Comparison of ENCODE assay signal across 8 cellular contexts in the genomic region with DNA sequence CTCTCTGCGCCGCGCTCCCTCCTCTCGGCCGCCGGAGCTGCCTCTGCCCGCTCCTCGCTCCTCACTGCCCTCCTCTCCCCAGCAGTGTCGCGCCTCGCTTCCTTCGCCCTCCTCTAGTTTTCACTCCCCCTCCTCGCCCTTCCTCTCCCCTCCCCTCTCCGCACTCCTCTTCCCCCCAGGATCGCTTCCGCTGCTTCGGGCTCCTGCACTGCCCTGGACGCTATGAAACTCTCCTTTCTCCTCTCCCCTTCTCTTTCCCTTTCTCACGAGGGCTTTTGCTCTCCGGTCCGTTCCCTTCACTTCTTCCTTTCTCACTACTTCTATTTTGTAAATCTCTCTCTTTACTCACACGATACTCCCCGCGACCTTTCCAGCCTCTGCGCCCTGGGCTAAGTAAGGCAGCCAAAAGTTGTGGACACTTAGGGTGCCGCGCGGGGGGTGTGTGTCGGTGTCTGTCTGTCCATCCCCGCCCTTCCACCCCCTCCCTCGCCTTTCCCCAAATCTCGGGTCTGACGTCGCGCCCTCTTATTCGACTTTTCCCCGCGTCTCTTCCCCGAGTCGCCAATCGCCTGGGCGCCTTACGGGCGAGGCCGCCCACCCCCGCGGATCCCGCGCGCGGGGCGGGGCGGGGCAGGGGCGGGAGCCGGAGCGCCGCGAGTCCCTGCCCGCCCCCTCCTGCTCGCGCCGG. TPM values are rescaled to one million over a fixed set of nuclear protein-coding genes. Genes with fewer than 3 reads are reported as not detected.
DNase-seq lines count a peak whose midpoint lies in the region; ATAC-seq and TF ChIP-seq lines count a peak whose summit lies in the region.

A gene (minus strand): TSS at position 458 of the 688 bp plus-strand sequence. CDS start 737 bp downstream, outside the sequence.

- peak within 1 kb of the TSS; percentile 92 for H3K4me3 ChIP-seq in AG09309 (ENCODE audit: control insufficient read depth, low read depth, low read length)
- peak within 1 kb of the TSS; percentile 61 for H3K4me3 ChIP-seq in HAP-1
- H3K4me3 ChIP-seq in astrocyte of the spinal cord (ENCODE audit: low read depth, low read length): peak within 1 kb of the TSS; percentile 64
- peak within 1 kb of the TSS; percentile 30 to 53 (median 47) for H3K4me3 ChIP-seq in sigmoid colon

- WGBS in sigmoid colon, 2 donors: 1 to 2% methylated on average over 62 of the region's 62 CpGs

- TF ChIP-seq CTCF in AG09309 (IDR thresholded peaks at IDR 0.05; ENCODE audit: control insufficient read depth, insufficient read depth, low read depth, low read length, missing control alignments) (no peak), astrocyte of the spinal cord (IDR thresholded peaks at IDR 0.05; ENCODE audit: low read depth, low read length) (no peak), sigmoid colon (IDR thresholded peaks at IDR 0.05) (no peak)

- H3K27me3 ChIP-seq in HAP-1 (ENCODE audit: low read depth): no peaks in the 10 kb centered on the region
- H3K27me3 ChIP-seq in sigmoid colon: peaks cover 86 to 100% (median 99%) of the 10 kb centered on the region in 3 donors

- in situ Hi-C loops in HAP-1 (cut with MboI; ENCODE audit: low sequenced_read_pairs): loop anchor here (10.0 to 25.0 kb wide), 3 partner anchors 524 to 976 kb away; a partner anchor contains a TSS
- in situ Hi-C loops in astrocyte of the spinal cord (cut with HindIII; ENCODE audit: low sequenced_read_pairs): loop anchor here (25.0 kb wide), 1 partner anchor 651 kb away; a partner anchor contains a TSS

- H3K36me3 ChIP-seq in HAP-1 (replicated peaks) (no peaks in the 10 kb centered on the region), sigmoid colon (no peaks in the 10 kb centered on the region)

- peak within 1 kb of the TSS in 1 of 4 donors; percentile 49 for H3K27ac ChIP-seq in sigmoid colon

- no peak for ATAC-seq in HG03521 (IDR thresholded peaks at IDR 0.05; ENCODE audit: unreplicated experiment)

- intact Hi-C loops in sigmoid colon (cut with DNase I): loop anchor here (10.0 kb wide), 2 partner anchors 392 to 512 kb away; no protein-coding TSS in a partner anchor

- DNase-seq in AG09309 (ENCODE audit: low read depth) (peak; percentile 70), HAP-1 (ENCODE audit: low spot score in 2 of 2) (peak; percentile 88 to 92), NCI-H748 (lab: John Stamatoyannopoulos, UW; ENCODE audit: unreplicated experiment) (peak; percentile 84), astrocyte of the spinal cord (ENCODE audit: low read depth, low spot score) (peak; percentile 91), iPS DF 19.7 (ENCODE audit: low read depth, low spot score) (peak; percentile 87), sigmoid colon (no peak), T-helper 9 cell (no peak)

- no peaks in the 10 kb centered on the region for H3K9me3 ChIP-seq in HAP-1
- no peaks in the 10 kb centered on the region for H3K9me3 ChIP-seq in sigmoid colon

- no peaks in the 10 kb centered on the region for H3K4me1 ChIP-seq in HAP-1
- H3K4me1 ChIP-seq in sigmoid colon: peaks cover 0 to 75% (median 69%) of the 10 kb centered on the region in 4 donors

- no peak for TF ChIP-seq POLR2A in sigmoid colon (IDR thresholded peaks at IDR 0.05)

- no peak for TF ChIP-seq EP300 in sigmoid colon (IDR thresholded peaks at IDR 0.05)

RNA-seq across cellular contexts. Expression of the gene that starts here (rescaled TPM):
- under 1 TPM in 2 of 4 donors, not detected in 2; 0.27 to 0.33 TPM for total RNA-seq in sigmoid colon
- under 1 TPM in 1 of 3 donors, not detected in 2; 0.10 TPM for polyA plus RNA-seq in sigmoid colon

Comparison
In these comparisons a context has a peak if more than half of its experiments do, and no peak if none do; other contexts are left out.
1. DNase-seq: peak in AG09309 (single experiment), HAP-1 (2 of 2), NCI-H748 (single experiment), astrocyte of the spinal cord (single experiment) and iPS DF 19.7 (single experiment); none in sigmoid colon (single experiment) and T-helper 9 cell (single experiment).
2. Peak in every context shown above with its lines, with median percentiles within 50 percentile points of each other: H3K4me3 ChIP-seq.